27 cellular contexts compared by ENCODE assay signal in the genomic region with DNA sequence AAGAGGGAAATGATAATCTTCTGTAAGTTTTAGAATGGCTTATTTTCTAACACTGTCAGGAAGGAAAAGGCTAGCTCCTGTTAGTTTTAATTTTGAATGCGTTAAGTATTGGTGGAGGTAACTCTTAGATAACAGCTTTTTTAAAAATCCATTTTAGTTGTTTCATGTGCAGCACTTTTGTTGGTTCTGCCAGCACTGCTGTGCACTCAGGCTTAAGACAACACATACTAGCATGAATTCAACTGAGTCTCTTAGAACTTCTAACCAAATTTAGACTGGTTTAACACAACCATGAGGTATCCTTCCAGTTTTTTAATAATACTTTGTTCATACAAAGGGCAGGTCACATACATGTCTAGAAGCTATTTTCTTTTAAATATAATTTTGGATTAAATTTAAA.
"Had no signal": no experiment of that assay in that cellular context is flagged by ENCODE, and none has a peak within 500 bp of the region (broad histone marks: within the 10 kb centered on the region; RNA-seq: fewer than 3 reads in every experiment).

No MANE protein-coding gene starts in this region.

- H3K36me3 ChIP-seq: gastroesophageal sphincter, heart left ventricle, left lung, lower lobe of right lung had no signal

- ATAC-seq: effector memory CD8-positive, alpha-beta T cell; esophagus mucosa; gastroesophageal sphincter; heart left ventricle; left cardiac atrium; left lung; left ventricle myocardium superior; lower lobe of right lung; mucosa of descending colon had no signal

- H3K9me3 ChIP-seq: esophagus squamous epithelium, gastroesophageal sphincter, heart left ventricle, left lung, lower lobe of right lung, mucosa of descending colon had no signal

- H3K27me3 ChIP-seq: dorsolateral prefrontal cortex, esophagus squamous epithelium, gastroesophageal sphincter, heart left ventricle, hepatocyte, left lung had no signal

- H3K4me2 ChIP-seq: hepatocyte had no signal

- H2AFZ ChIP-seq: hepatocyte had no signal

- H3K4me3 ChIP-seq: coronary artery, dorsolateral prefrontal cortex, esophagus squamous epithelium, gastroesophageal sphincter, heart left ventricle, hepatocyte, left lung, lower lobe of right lung, mucosa of descending colon had no signal

- H3K27ac ChIP-seq: coronary artery, dorsolateral prefrontal cortex, epithelial cell of prostate, esophagus squamous epithelium, gastroesophageal sphincter, heart left ventricle, hepatocyte, lower lobe of right lung had no signal

- FAIRE-seq: colon, endometrium, keratinocyte had no signal

- DNase-seq: cerebellar nuclear complex; dermis blood vessel endothelial cell; dorsolateral prefrontal cortex; effector CD4-positive, alpha-beta T cell; effector memory CD8-positive, alpha-beta T cell; endodermal cell; erythroblast; esophagus squamous epithelium; foreskin fibroblast; foreskin melanocyte; heart left ventricle; hypothalamus; immature natural killer cell; left cardiac atrium; left lung; left ventricle myocardium superior; lower lobe of right lung; mesenchymal stem cell; mucosa of descending colon had no signal
